In the genomic region with DNA sequence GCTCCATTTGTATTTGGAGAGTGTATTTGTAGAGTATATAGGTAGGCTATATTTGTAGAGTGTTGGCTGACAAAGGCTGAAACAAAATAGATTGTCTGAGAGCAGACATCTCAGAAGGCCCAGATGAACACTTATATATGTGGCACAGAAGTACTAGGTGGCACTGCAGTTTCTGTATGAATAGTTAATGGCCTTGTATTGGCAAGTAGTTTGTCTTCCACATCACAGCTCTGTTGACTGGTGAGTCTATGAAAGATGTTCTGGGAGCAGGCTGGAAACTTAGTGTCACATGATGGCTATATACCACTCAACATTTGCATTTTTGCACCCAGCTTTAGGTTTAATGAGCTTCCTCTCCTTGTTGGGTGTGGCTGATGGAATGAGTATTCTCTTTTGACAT, we compare ENCODE assay signal across 12 cellular contexts. TPM values are rescaled to one million over a fixed set of nuclear protein-coding genes. Genes with fewer than 3 reads are reported as not detected.
A peak's percentile ranks its signal among the peaks of the same experiment; 100 is the strongest.
DNase-seq lines count a peak whose midpoint lies in the region; ATAC-seq lines count a peak whose summit lies in the region.
"Had no signal": no experiment of that assay in that cellular context is flagged by ENCODE, and none has a peak within 500 bp of the region (broad histone marks: within the 10 kb centered on the region; RNA-seq: fewer than 3 reads in every experiment).

No MANE protein-coding gene starts in this region.

- peaks cover 11% of the 10 kb centered on the region for H3K9me3 Mint-ChIP-seq in activated T-helper 17 cell treated with anti-CD3 and anti-CD28 coated beads, Interleukin-2, amount 50 U/mL, for 72 hours

- peaks cover 7% of the 10 kb centered on the region for H3K9me3 ChIP-seq in MG63

- ATAC-seq in GM18498 (IDR thresholded peaks at IDR 0.05; ENCODE audit: unreplicated experiment) (peak; percentile 60), GM19463 (IDR thresholded peaks at IDR 0.05; ENCODE audit: unreplicated experiment) (peak; percentile 77), HG03064 (IDR thresholded peaks at IDR 0.05; ENCODE audit: low read depth, unreplicated experiment) (peak; percentile 44)
- peak; percentile 50 for ATAC-seq in activated T-helper 17 cell treated with anti-CD3 and anti-CD28 coated beads, Interleukin-2, amount 50 U/mL, for 72 hours (replicated peaks)

- H3K36me3 ChIP-seq in MG63: no peaks in the 10 kb centered on the region; the same call in 1 of the 2 replicates

- H3K36me3 Mint-ChIP-seq in activated T-helper 17 cell treated with anti-CD3 and anti-CD28 coated beads, Interleukin-2, amount 50 U/mL, for 72 hours (ENCODE audit: low read depth): no peaks in the 10 kb centered on the region

- peaks cover 43% of the 10 kb centered on the region for H3K4me1 Mint-ChIP-seq in activated T-helper 17 cell treated with anti-CD3 and anti-CD28 coated beads, Interleukin-2, amount 50 U/mL, for 72 hours

- H3K27ac Mint-ChIP-seq in activated T-helper 17 cell treated with anti-CD3 and anti-CD28 coated beads, Interleukin-2, amount 50 U/mL, for 72 hours: peak overlapping the region; percentile 25

- no peak overlapping the region for H3K4me3 Mint-ChIP-seq in activated T-helper 17 cell treated with anti-CD3 and anti-CD28 coated beads, Interleukin-2, amount 50 U/mL, for 72 hours

- no peaks in the 10 kb centered on the region for H3K27me3 ChIP-seq in MG63

- no peak overlapping the region for H3K4me3 ChIP-seq in MG63
- H3K4me3 ChIP-seq: smooth muscle cell had no signal

- DNase-seq in mesenteric fat pad (ENCODE audit: low spot score) (no peak), MG63 (no peak), MV-4-11 (lab: John Stamatoyannopoulos, UW) (no peak)
- no peak for DNase-seq in stimulated activated naive CD4-positive, alpha-beta T cell treated with Interleukin-2 at 50 U/mL for 16 hours (lab: John Stamatoyannopoulos, UW)
- DNase-seq: DND-41, NCI-H1694 treated with DMSO at 0.1 percent for 48 hours, SIG-M5 had no signal

- no peaks in the 10 kb centered on the region for H3K27me3 Mint-ChIP-seq in activated T-helper 17 cell treated with anti-CD3 and anti-CD28 coated beads, Interleukin-2, amount 50 U/mL, for 72 hours

RNA-seq across cellular contexts. Expression of a gene that starts 51.9 kb away (rescaled TPM):
- total RNA-seq in activated T-helper 17 cell treated with anti-CD3 and anti-CD28 coated beads, Interleukin-2, amount 50 U/mL, for 72 hours: 10 to 100 TPM; 29.4 to 42.3 TPM
- total RNA-seq in mesenteric fat pad: 73.9 TPM
- total RNA-seq in MG63 (2014; rRNA removed; shearing (Covaris generic); ENCODE audit: low replicate concordance): 36.1 and 47.2 TPM in 2 replicates
